Comparison of ENCODE assay signal across 1 cellular context in genomic region chr1:150575072-150575489, GRCh38.
TF ChIP-seq lines count a peak whose summit lies in the region.

No MANE protein-coding gene starts in this region.

TF ChIP-seq in SK-N-SH, 30 proteins besides CTCF, POLR2A, EP300 and RAD21 (continued from another document):
- TF ChIP-seq NFIC (IDR thresholded peaks at IDR 0.05; ENCODE audit: borderline replicate concordance): no peak
- TF ChIP-seq NRF1 (IDR thresholded peaks at IDR 0.05; ENCODE audit: low read depth, low read length): no peak
